In the genomic region with DNA sequence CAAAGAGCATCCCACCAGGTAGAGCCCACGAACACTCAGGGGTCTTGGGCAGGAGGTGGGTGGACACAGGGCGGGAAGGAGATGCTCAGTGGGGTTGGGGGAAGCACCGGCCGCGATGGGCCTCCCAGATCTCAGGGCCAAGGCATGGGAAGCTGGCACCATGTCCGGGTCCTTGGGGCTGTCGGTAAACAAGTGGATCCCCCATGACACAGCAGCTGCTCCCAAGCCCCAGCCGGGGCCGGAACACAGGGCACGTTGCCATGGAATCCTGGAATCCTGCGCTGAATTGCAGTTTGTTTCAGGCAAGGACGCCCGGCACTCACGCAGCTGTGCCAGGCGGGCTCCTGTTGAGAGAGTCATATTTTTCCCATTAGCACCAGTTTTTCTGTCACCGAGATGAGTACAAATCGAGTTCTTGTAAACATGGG, we compare ENCODE assay signal across 10 cellular contexts. TPM values are rescaled to one million over a fixed set of nuclear protein-coding genes. Genes with fewer than 3 reads are reported as not detected.
DNase-seq lines count a peak whose midpoint lies in the region; ATAC-seq and TF ChIP-seq lines count a peak whose summit lies in the region.
"Had no signal": no experiment of that assay in that cellular context is flagged by ENCODE, and none has a peak within 500 bp of the region (broad histone marks: within the 10 kb centered on the region; RNA-seq: fewer than 3 reads in every experiment).

No MANE protein-coding gene starts in this region.

- no peaks in the 10 kb centered on the region for H3K36me3 ChIP-seq in Caco-2 (ENCODE audit: control insufficient read depth, insufficient read depth, low read length)

- H3K9me3 ChIP-seq in Caco-2, result no peaks in the 10 kb centered on the region

- no peak overlapping the region for H3K4me3 Mint-ChIP-seq in Caco-2 (ENCODE audit: unreplicated experiment)
- H3K4me3 Mint-ChIP-seq in osteocyte (ENCODE audit: unreplicated experiment), result no peak overlapping the region

- DNase-seq in Caco-2 (no peak), NCI-H2227 (lab: John Stamatoyannopoulos, UW; ENCODE audit: unreplicated experiment) (peak; percentile 78), dermis microvascular lymphatic vessel endothelial cell (ENCODE audit: low read depth in 2 of 2) (peak; percentile 43 to 47), osteocyte (ENCODE audit: extremely low spot score, unreplicated experiment) (no peak), SKM-1 (lab: John Stamatoyannopoulos, UW; ENCODE audit: unreplicated experiment) (no peak), NOMO-1 (lab: John Stamatoyannopoulos, UW; ENCODE audit: unreplicated experiment in 2 of 2) (no peak)
- DNase-seq: activated CD4-positive, alpha-beta T cell treated with anti-CD3 and anti-CD28 coated beads, Interleukin-2, amount 50 U/mL, for 4 hours; NCI-H1048 had no signal

- CTCF ChIA-PET in Caco-2 (lab: Charles Lee), result no interaction called here

- H3K36me3 Mint-ChIP-seq in Caco-2 (ENCODE audit: insufficient read depth, unreplicated experiment) (peaks cover 39% of the 10 kb centered on the region), osteocyte (ENCODE audit: unreplicated experiment) (peaks cover 8% of the 10 kb centered on the region)

- no peaks in the 10 kb centered on the region for H3K27me3 Mint-ChIP-seq in Caco-2 (ENCODE audit: insufficient read depth, unreplicated experiment)
- H3K27me3 Mint-ChIP-seq in osteocyte (ENCODE audit: unreplicated experiment), result no peaks in the 10 kb centered on the region

- POLR2A ChIA-PET in Caco-2 (lab: Charles Lee), result no interaction called here

- no peak overlapping the region for H3K4me3 ChIP-seq in Caco-2 (ENCODE audit: low read depth, low read length)

- H3K27me3 ChIP-seq in Caco-2 (replicated peaks; ENCODE audit: control insufficient read depth, insufficient read depth, low read length), result no peaks in the 10 kb centered on the region

- intact Hi-C loops in Caco-2 (cut with micrococcal nuclease; ENCODE audit: unreplicated experiment), result no loop called here

- TF ChIP-seq CTCF in Caco-2 (IDR thresholded peaks at IDR 0.05; ENCODE audit: insufficient read depth in 1 of 2, low read depth in 1 of 2, low read length in 1 of 2, severe bottlenecking in 1 of 2, unreplicated experiment in 1 of 2) (no peak), osteocyte (IDR thresholded peaks at IDR 0.05) (no peak)

- TSS peak; percentile 35 for BruUV-seq in Caco-2 (replicated peaks; lab: Mats Ljungman, UMichigan)

- H3K4me1 Mint-ChIP-seq in Caco-2 (ENCODE audit: low read depth, unreplicated experiment), result no peaks in the 10 kb centered on the region
- H3K4me1 Mint-ChIP-seq in osteocyte (ENCODE audit: unreplicated experiment), result peaks cover 23% of the 10 kb centered on the region

- H3K27ac Mint-ChIP-seq in Caco-2 (ENCODE audit: unreplicated experiment) (no peak overlapping the region), osteocyte (ENCODE audit: unreplicated experiment) (peak overlapping the region; percentile 73)

- H3K9me3 Mint-ChIP-seq in Caco-2 (ENCODE audit: unreplicated experiment) (no peaks in the 10 kb centered on the region), osteocyte (ENCODE audit: unreplicated experiment) (no peaks in the 10 kb centered on the region)

- H3K4me1 ChIP-seq in Caco-2, result no peaks in the 10 kb centered on the region

- no peak for ATAC-seq in GM18867 (IDR thresholded peaks at IDR 0.05; ENCODE audit: unreplicated experiment)
- ATAC-seq in HG03135 (IDR thresholded peaks at IDR 0.05; ENCODE audit: unreplicated experiment), result no peak

RNA-seq across cellular contexts. Expression of gene CHMP6, which starts 23.0 kb away (rescaled TPM):
- total RNA-seq in Caco-2 (2022), result 20.1 and 23.2 TPM in 2 replicates
- 12.3 and 17.6 TPM in 2 replicates for total RNA-seq in dermis microvascular lymphatic vessel endothelial cell
- total RNA-seq in osteocyte, result 31.1 and 35.9 TPM in 2 replicates

Comparison
In these comparisons a context has a peak if more than half of its experiments do, and no peak if none do; other contexts are left out.
1. DNase-seq: peak in NCI-H2227 (single experiment) and dermis microvascular lymphatic vessel endothelial cell (2 of 2); none in Caco-2 (0 of 2), osteocyte (single experiment), SKM-1 (single experiment) and NOMO-1 (0 of 2).